ENCODE assay signal across 7 cellular contexts in the genomic region with DNA sequence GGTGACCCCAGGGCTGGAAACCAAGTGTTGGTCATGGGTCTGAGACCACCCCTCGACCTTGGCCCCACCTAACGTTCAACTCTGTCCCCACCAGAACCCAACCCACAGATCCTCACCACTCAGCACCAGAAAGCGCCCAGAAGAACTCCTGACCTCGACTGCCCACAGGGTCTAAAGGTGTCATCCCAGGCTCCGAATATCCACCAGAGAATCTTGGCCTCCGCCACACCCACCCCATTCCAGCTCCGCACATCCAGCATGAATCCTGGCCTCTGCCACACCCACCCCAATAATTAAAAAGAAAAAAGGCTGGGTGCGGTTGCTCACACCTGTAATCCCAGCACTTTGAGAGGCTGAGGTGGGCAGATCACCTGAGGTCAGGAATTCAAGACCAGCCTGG.
DNase-seq lines count a peak whose midpoint lies in the region; ATAC-seq lines count a peak whose summit lies in the region.

No MANE protein-coding gene starts in this region.

- no peaks in the 10 kb centered on the region for H3K27me3 Mint-ChIP-seq in activated naive CD8-positive, alpha-beta T cell
- H3K27me3 Mint-ChIP-seq in stimulated activated naive CD8-positive, alpha-beta T cell treated with anti-CD3 and anti-CD28 coated beads, Interleukin-15, amount 100 ng/mL, for 72 hours: no peaks in the 10 kb centered on the region

- no peaks in the 10 kb centered on the region for H3K9me3 ChIP-seq in HUES6 (ENCODE audit: control insufficient read depth, insufficient read depth, low read depth, low read length)
- no peaks in the 10 kb centered on the region for H3K9me3 ChIP-seq in iPS-18c (ENCODE audit: control insufficient read depth, insufficient read depth, low read length)

- no peaks in the 10 kb centered on the region for H3K27me3 ChIP-seq in HUES6 (ENCODE audit: control insufficient read depth, insufficient read depth, low read length)

- H3K27ac Mint-ChIP-seq in activated naive CD8-positive, alpha-beta T cell: peak overlapping the region; percentile 99
- H3K27ac Mint-ChIP-seq in stimulated activated naive CD8-positive, alpha-beta T cell treated with anti-CD3 and anti-CD28 coated beads, Interleukin-15, amount 100 ng/mL, for 72 hours: peak overlapping the region; percentile 54 to 62

- H3K27ac ChIP-seq in HUES6 (ENCODE audit: low read depth, low read length): no peak overlapping the region

- DNase-seq in stimulated activated naive CD8-positive, alpha-beta T cell treated with anti-CD3 and anti-CD28 coated beads, Interleukin-15, amount 100 ng/mL, for 72 hours: no peak
- no peak for DNase-seq in NCI-H226

- H3K36me3 Mint-ChIP-seq in activated naive CD8-positive, alpha-beta T cell: no peaks in the 10 kb centered on the region

- H3K36me3 ChIP-seq in HUES6 (ENCODE audit: control insufficient read depth, insufficient read depth, low read length): 0 out of 2 replicates have a peak, but pooled peaks cover 6% of the 10 kb centered on the region

- H3K9me3 Mint-ChIP-seq in activated naive CD8-positive, alpha-beta T cell (ENCODE audit: low read depth): no peaks in the 10 kb centered on the region
- no peaks in the 10 kb centered on the region for H3K9me3 Mint-ChIP-seq in stimulated activated naive CD8-positive, alpha-beta T cell treated with anti-CD3 and anti-CD28 coated beads, Interleukin-15, amount 100 ng/mL, for 72 hours

- peak overlapping the region; percentile 99 for H3K4me3 Mint-ChIP-seq in activated naive CD8-positive, alpha-beta T cell
- H3K4me3 Mint-ChIP-seq in stimulated activated naive CD8-positive, alpha-beta T cell treated with anti-CD3 and anti-CD28 coated beads, Interleukin-15, amount 100 ng/mL, for 72 hours: peak overlapping the region; percentile 99 to 100

- peaks cover 29% of the 10 kb centered on the region for H3K4me1 ChIP-seq in HUES6 (ENCODE audit: control insufficient read depth, insufficient read depth, low read length)

- H3K4me3 ChIP-seq in HUES6 (ENCODE audit: low read depth, low read length) (peak overlapping the region; percentile 78), iPS-18c (ENCODE audit: insufficient read depth, low read depth, low read length) (peak overlapping the region; percentile 75; the same call in 1 of the 2 replicates)

- H3K4me1 Mint-ChIP-seq in activated naive CD8-positive, alpha-beta T cell (ENCODE audit: low read depth): peaks cover 41% of the 10 kb centered on the region
- peaks cover 73% of the 10 kb centered on the region for H3K4me1 Mint-ChIP-seq in stimulated activated naive CD8-positive, alpha-beta T cell treated with anti-CD3 and anti-CD28 coated beads, Interleukin-15, amount 100 ng/mL, for 72 hours

- H3K9ac ChIP-seq in HUES6 (ENCODE audit: low read length): no peak overlapping the region

- ATAC-seq in stimulated activated naive CD8-positive, alpha-beta T cell treated with anti-CD3 and anti-CD28 coated beads, Interleukin-15, amount 100 ng/mL, for 72 hours: no peak
- ATAC-seq in HG02642 (IDR thresholded peaks at IDR 0.05; ENCODE audit: poor library complexity, unreplicated experiment) (no peak), GM21367 (IDR thresholded peaks at IDR 0.05; ENCODE audit: unreplicated experiment) (no peak)
